ENCODE assay signal across 27 cellular contexts in the genomic region with DNA sequence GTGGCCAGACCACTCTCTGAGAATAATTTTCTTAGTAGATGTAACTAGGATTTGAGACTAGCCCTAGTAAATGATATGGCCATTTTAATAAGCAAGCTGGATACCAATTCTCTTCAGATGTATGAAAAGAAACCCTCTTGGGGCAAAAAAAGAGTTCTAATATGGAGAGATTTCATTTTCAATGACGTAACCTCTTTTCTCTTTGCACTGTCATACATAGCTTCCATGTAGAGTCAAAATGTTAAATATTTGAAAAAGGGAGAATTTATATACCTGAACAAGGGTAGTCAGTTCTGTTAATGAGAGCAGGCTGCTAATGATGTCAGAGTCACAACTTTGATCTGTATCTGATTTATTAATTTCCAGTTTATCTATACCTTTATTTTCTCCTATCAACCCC.
"Had no signal": no experiment of that assay in that cellular context is flagged by ENCODE, and none has a peak within 500 bp of the region (broad histone marks: within the 10 kb centered on the region; RNA-seq: fewer than 3 reads in every experiment).

No MANE protein-coding gene starts in this region.

- DNase-seq: stimulated activated CD4-positive, alpha-beta T cell treated with anti-CD3 and anti-CD28 coated beads, Interleukin-2, amount 100 ng/mL, for 48 hours; stimulated activated CD4-positive, alpha-beta T cell treated with anti-CD3 and anti-CD28 coated beads, Interleukin-4, amount 100 ng/mL, for 1 hour; stimulated activated CD4-positive, alpha-beta T cell treated with anti-CD3 and anti-CD28 coated beads, Interleukin-4, amount 100 ng/mL, for 24 hours; stimulated activated CD4-positive, alpha-beta T cell treated with anti-CD3 and anti-CD28 coated beads, Interleukin-4, amount 100 ng/mL, for 4 hours; stimulated activated CD8-positive, alpha-beta memory T cell treated with anti-CD3 and anti-CD28 coated beads, Interleukin-4, amount 100 ng/mL, for 48 hours; stimulated activated naive B cell treated with anti-CD40 and anti-IgM and Interleukin-4, amounts not matched to agents 10 μg/mL and 1 μg/mL and 100 μg/mL, for 72 hours; stimulated activated naive CD4-positive, alpha-beta T cell; stimulated activated naive CD4-positive, alpha-beta T cell treated with Interleukin-2 at 50 U/mL for 16 hours; stimulated activated naive CD8-positive, alpha-beta T cell treated with anti-CD3 and anti-CD28 coated beads, Interleukin-15, amount 100 ng/mL, for 72 hours; stimulated activated naive CD8-positive, alpha-beta T cell treated with anti-CD3 and anti-CD28 coated beads, Interleukin-15, Interleukin-2, amounts not matched to agents 100 U/mL and 50 U/mL, for 24 hours; stomach; substantia nigra; testis; thyroid gland; tibial artery; transverse colon; trophoblast cell; upper lobe of left lung; upper lobe of right lung; uterus had no signal

- H3K27ac ChIP-seq: stomach, suprapubic skin, testis, thoracic aorta, thyroid gland, tibial artery, tibial nerve, transverse colon, upper lobe of left lung, upper lobe of right lung, uterus, vagina had no signal

- H3K9me3 ChIP-seq: stomach, suprapubic skin, testis, thoracic aorta, thyroid gland, tibial artery, tibial nerve, transverse colon, upper lobe of left lung, upper lobe of right lung, uterus, vagina had no signal

- H3K36me3 ChIP-seq: stomach, suprapubic skin, thoracic aorta, thyroid gland, tibial artery, tibial nerve, transverse colon, upper lobe of left lung, upper lobe of right lung, uterus, vagina had no signal

- FAIRE-seq: urothelium cell line had no signal

- H3K4me3 ChIP-seq: stomach, suprapubic skin, testis, thoracic aorta, thyroid gland, tibial artery, tibial nerve, transverse colon, upper lobe of left lung, upper lobe of right lung, uterus, vagina had no signal

- H3K27me3 ChIP-seq: stomach, testis, thyroid gland, tibial nerve, transverse colon, upper lobe of left lung, upper lobe of right lung, uterus, vagina had no signal

- H3K4me1 ChIP-seq: stomach, suprapubic skin, testis, thyroid gland, tibial artery, tibial nerve, transverse colon, upper lobe of left lung, upper lobe of right lung, uterus, vagina had no signal

- ATAC-seq: stimulated activated effector memory CD8-positive, alpha-beta T cell treated with anti-CD3 and anti-CD28 coated beads, Interleukin-12 subunit alpha, Interleukin-12 subunit beta, amount 100 ng/mL, for 72 hours; stimulated activated memory B cell treated with anti-CD40 and anti-IgM and Interleukin-4, amounts not matched to agents 10 μg/mL and 1 μg/mL and 100 μg/mL, for 72 hours; stimulated activated naive B cell treated with anti-CD40 and anti-IgM and Interleukin-4, amounts not matched to agents 10 μg/mL and 1 μg/mL and 100 μg/mL, for 72 hours; stimulated activated naive CD8-positive, alpha-beta T cell treated with anti-CD3 and anti-CD28 coated beads, Interleukin-15, amount 100 ng/mL, for 72 hours; stimulated activated naive CD8-positive, alpha-beta T cell treated with anti-CD3 and anti-CD28 coated beads, Interleukin-15, Interleukin-2, amounts not matched to agents 100 U/mL and 50 U/mL, for 24 hours; upper lobe of right lung had no signal
